13 cellular contexts compared by ENCODE assay signal in the genomic region with DNA sequence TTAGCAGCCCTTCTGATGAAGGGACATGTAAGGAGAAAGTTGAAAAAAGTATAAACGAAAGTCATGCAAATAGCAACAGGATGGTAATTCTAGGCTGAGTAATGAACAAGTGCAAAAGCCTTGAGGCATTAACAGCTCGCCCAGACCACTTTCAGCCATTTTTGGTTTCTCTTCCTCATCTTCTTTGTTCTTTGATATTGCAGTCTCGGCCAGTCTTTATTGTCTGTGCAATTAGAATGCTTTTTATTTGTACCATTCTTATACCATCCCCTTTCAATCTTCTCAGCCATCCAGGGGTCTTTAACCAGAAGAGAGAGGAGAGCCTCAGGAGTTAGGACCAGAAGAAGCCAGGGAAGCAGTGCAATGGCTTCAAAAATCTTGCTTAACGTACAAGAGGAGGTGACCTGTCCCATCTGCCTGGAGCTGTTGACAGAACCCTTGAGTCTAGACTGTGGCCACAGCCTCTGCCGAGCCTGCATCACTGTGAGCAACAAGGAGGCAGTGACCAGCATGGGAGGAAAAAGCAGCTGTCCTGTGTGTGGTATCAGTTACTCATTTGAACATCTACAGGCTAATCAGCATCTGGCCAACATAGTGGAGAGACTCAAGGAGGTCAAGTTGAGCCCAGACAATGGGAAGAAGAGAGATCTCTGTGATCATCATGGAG. TPM values are rescaled to one million over a fixed set of nuclear protein-coding genes. Genes with fewer than 3 reads are reported as not detected.
DNase-seq lines count a peak whose midpoint lies in the region; ATAC-seq and TF ChIP-seq lines count a peak whose summit lies in the region.
"Had no signal": no experiment of that assay in that cellular context is flagged by ENCODE, and none has a peak within 500 bp of the region (broad histone marks: within the 10 kb centered on the region; RNA-seq: fewer than 3 reads in every experiment).

No MANE protein-coding gene starts in this region.

- no peak for TF ChIP-seq CTCF in GM10248 (IDR thresholded peaks at IDR 0.05; ENCODE audit: control extremely low read depth, extremely low read depth, low read depth, missing control alignments)
- no peak for TF ChIP-seq CTCF in ovary (IDR thresholded peaks at IDR 0.05)

- H3K36me3 ChIP-seq in ovary: no peaks in the 10 kb centered on the region

- H3K27ac ChIP-seq in ovary: no peak overlapping the region
- H3K27ac ChIP-seq: suprapubic skin had no signal

- ATAC-seq in GM19438 (IDR thresholded peaks at IDR 0.05; ENCODE audit: low read depth, unreplicated experiment) (peak; percentile 94), HG03025 (IDR thresholded peaks at IDR 0.05; ENCODE audit: low FRiP score, unreplicated experiment) (peak; percentile 98)
- ATAC-seq: left cardiac atrium had no signal

- CTCF ChIA-PET in GM10248 (lab: Yijun Ruan, JAX): interaction anchor here (0.7 kb wide), 1 partner anchor 52 kb away, joined by 3 read pairs; a partner anchor contains a TSS

- 75 to 80% (median 78%) methylated on average over 5 of the region's 5 CpGs for WGBS in ovary, 3 donors

- TF ChIP-seq EP300 in ovary (IDR thresholded peaks at IDR 0.05): no peak

- H3K4me1 ChIP-seq in ovary (ENCODE audit: insufficient read depth): no peaks in the 10 kb centered on the region
- H3K4me1 ChIP-seq: suprapubic skin had no signal

- H3K27me3 ChIP-seq in ovary: no peaks in the 10 kb centered on the region
- H3K27me3 ChIP-seq: suprapubic skin had no signal

- intact Hi-C loops in ovary (cut with DNase I): loop anchor here in 1 of 4 donors (10.0 kb wide), 1 partner anchor 357 kb away; no protein-coding TSS in a partner anchor

- DNase-seq in GM10248 (ENCODE audit: extremely low spot score) (peak; percentile 69), NOMO-1 treated with DMSO at 0.1 percent for 48 hours (lab: John Stamatoyannopoulos, UW; ENCODE audit: unreplicated experiment) (peak; percentile 68), NCI-H69 (lab: John Stamatoyannopoulos, UW) (no peak), ovary (no peak), cortex of kidney (lab: John Stamatoyannopoulos, UW) (no peak)
- no peak for DNase-seq in activated T-cell treated with anti-CD3 and anti-CD28 coated beads, Interleukin-2, amount 50 U/mL, for 48 hours
- DNase-seq: activated naive CD4-positive, alpha-beta T cell; left cardiac atrium; NCI-H2107 had no signal

- H3K4me3 ChIP-seq in ovary: no peak overlapping the region
- H3K4me3 ChIP-seq: suprapubic skin had no signal

- no peak for TF ChIP-seq POLR2A in ovary (IDR thresholded peaks at IDR 0.05)

- POLR2A ChIA-PET in GM10248 (lab: Yijun Ruan, JAX): interaction anchor here (0.6 to 1.0 kb wide), 2 partner anchors 63 to 68 kb away, joined by 4 read pairs; no protein-coding TSS in a partner anchor

- H3K9me3 ChIP-seq in ovary: no peaks in the 10 kb centered on the region
- H3K9me3 ChIP-seq: suprapubic skin had no signal

RNA-seq across cellular contexts. Expression of a gene that starts 7.3 kb away (rescaled TPM):
- 1 to 10 TPM; 4.7 to 8.8 (median 6.1) TPM for total RNA-seq in ovary
- polyA plus RNA-seq in ovary: 10 to 100 TPM in 1 of 2 donors, 1 to 10 TPM in 1; 7.2 to 16.6 TPM

RNA-seq across cellular contexts. Expression of a gene that starts 35.7 kb away (rescaled TPM):
- 1 to 10 TPM; 2.3 to 6.3 (median 4.2) TPM for total RNA-seq in ovary
- 1 to 10 TPM; 2.6 to 6.1 TPM for polyA plus RNA-seq in ovary

RNA-seq across cellular contexts. Expression of a gene that starts 51.4 kb away (rescaled TPM):
- not detected for total RNA-seq in ovary
- not detected for polyA plus RNA-seq in ovary
- total RNA-seq: left cardiac atrium, skeletal muscle tissue, suprapubic skin had no signal

RNA-seq across cellular contexts. Expression of a gene that starts 52.8 kb away (rescaled TPM):
- 10 to 100 TPM; 16.8 to 35.8 (median 24.9) TPM for total RNA-seq in ovary
- 10 to 100 TPM; 11.8 to 23.8 TPM for polyA plus RNA-seq in ovary

RNA-seq across cellular contexts. Expression of a gene that starts 57.5 kb away (rescaled TPM):
- total RNA-seq in ovary: 10 to 100 TPM; 31.0 to 77.4 (median 68.5) TPM
- polyA plus RNA-seq in ovary: 10 to 100 TPM; 40.7 to 84.4 TPM

Comparison
In these comparisons a context has a peak if more than half of its experiments do, and no peak if none do; other contexts are left out.
1. DNase-seq: peak in GM10248 (single experiment) and NOMO-1 treated with DMSO at 0.1 percent for 48 hours (single experiment); none in NCI-H69 (single experiment), activated T-cell treated with anti-CD3 and anti-CD28 coated beads, Interleukin-2, amount 50 U/mL, for 48 hours (0 of 2), ovary (0 of 5) and cortex of kidney (single experiment).